8 cellular contexts compared by ENCODE assay signal in the genomic region with DNA sequence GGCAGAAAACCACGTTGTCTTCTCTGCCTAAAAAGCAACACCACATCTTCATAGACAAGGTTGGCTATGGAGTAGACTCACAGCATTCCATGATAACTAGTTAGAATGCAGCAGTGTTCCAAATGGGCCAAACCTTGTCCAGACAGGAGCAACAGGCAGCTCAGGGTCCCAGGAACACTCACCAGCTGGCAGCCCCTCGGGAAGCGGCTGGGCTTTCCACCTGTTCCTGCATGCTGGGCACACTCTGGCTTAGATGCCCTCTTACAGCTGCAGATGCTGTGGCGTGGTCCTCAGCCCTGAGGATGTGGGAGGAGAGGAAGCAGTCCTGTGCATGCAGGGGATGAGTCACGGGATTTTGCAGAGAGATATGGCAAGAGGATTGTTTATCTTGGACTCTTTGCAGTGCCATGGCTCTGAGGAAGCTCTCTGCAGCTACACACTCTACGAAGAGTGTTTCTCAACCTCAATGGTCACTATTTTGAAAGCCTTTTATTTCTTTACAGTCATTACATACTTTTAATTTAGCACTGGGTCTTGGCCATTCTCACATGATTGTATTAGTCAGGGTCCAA. TPM values are rescaled to one million over a fixed set of nuclear protein-coding genes. Genes with fewer than 3 reads are reported as not detected.
A peak's percentile ranks its signal among the peaks of the same experiment; 100 is the strongest.
DNase-seq lines count a peak whose midpoint lies in the region; ATAC-seq and TF ChIP-seq lines count a peak whose summit lies in the region.

No MANE protein-coding gene starts in this region.

- no peak overlapping the region for H3K4me3 Mint-ChIP-seq in neural progenitor cell

- no peak overlapping the region for H3K4me3 ChIP-seq in neural progenitor cell

- no peak overlapping the region for H3K27ac Mint-ChIP-seq in neural progenitor cell

- H3K4me1 ChIP-seq in neural progenitor cell, result peaks cover 5% of the 10 kb centered on the region

- peaks cover 12% of the 10 kb centered on the region for H3K4me1 Mint-ChIP-seq in neural progenitor cell

- H3K27me3 Mint-ChIP-seq in neural progenitor cell (ENCODE audit: insufficient read depth, low read depth), result peaks cover 3% of the 10 kb centered on the region

- TF ChIP-seq CTCF in neural progenitor cell (IDR thresholded peaks at IDR 0.05), result no peak

- H3K27ac ChIP-seq in neural progenitor cell, result no peak overlapping the region

- H3K27me3 ChIP-seq in neural progenitor cell, result no peaks in the 10 kb centered on the region

- H3K9ac ChIP-seq in neural progenitor cell, result no peak overlapping the region

- DNase-seq in DMS79 treated with DMSO at 0.1 percent for 48 hours (lab: John Stamatoyannopoulos, UW), result peak; percentile 84
- peak; percentile 46 for DNase-seq in NCI-H2029 treated with DMSO at 0.1 percent for 48 hours (lab: John Stamatoyannopoulos, UW)
- DNase-seq in astrocyte of the hippocampus (ENCODE audit: low read depth, low spot score), result peak; percentile 93
- DNase-seq in left lobe of liver (ENCODE audit: low spot score), result no peak
- DNase-seq in NCI-H2171 treated with DMSO at 0.1 percent for 48 hours (lab: John Stamatoyannopoulos, UW), result no peak
- DNase-seq in nucleus accumbens (lab: John Stamatoyannopoulos, UW), result no peak
- DNase-seq in neural progenitor cell (ENCODE audit: low spot score), result no peak

- H3F3A ChIP-seq in neural progenitor cell (ENCODE audit: low read depth), result no peaks in the 10 kb centered on the region

- no peaks in the 10 kb centered on the region for H3K36me3 Mint-ChIP-seq in neural progenitor cell

- ATAC-seq in left lobe of liver (peak; percentile 94), HG03280 (IDR thresholded peaks at IDR 0.05; ENCODE audit: unreplicated experiment) (no peak)

- no peaks in the 10 kb centered on the region for H3K9me3 Mint-ChIP-seq in neural progenitor cell

- no peaks in the 10 kb centered on the region for H3K36me3 ChIP-seq in neural progenitor cell

- H3K4me2 ChIP-seq in neural progenitor cell, result no peak overlapping the region

- no peaks in the 10 kb centered on the region for H3K9me3 ChIP-seq in neural progenitor cell (ENCODE audit: low read depth)

- no peaks in the 10 kb centered on the region for H3K79me2 ChIP-seq in neural progenitor cell (ENCODE audit: low read depth)

- H2AFZ ChIP-seq in neural progenitor cell (replicated peaks), result no peak overlapping the region

- H4K20me1 ChIP-seq in neural progenitor cell (ENCODE audit: low read depth), result no peaks in the 10 kb centered on the region

RNA-seq across cellular contexts. Expression of a gene that starts 11.3 kb away (rescaled TPM):
- 1.7 TPM for total RNA-seq in left lobe of liver
- 0.58 and 1.7 TPM in 2 replicates for total RNA-seq in neural progenitor cell (ENCODE audit: low replicate concordance)

Comparison
In these comparisons a context has a peak if more than half of its experiments do, and no peak if none do; other contexts are left out.
1. DNase-seq: peak in DMS79 treated with DMSO at 0.1 percent for 48 hours (single experiment), NCI-H2029 treated with DMSO at 0.1 percent for 48 hours (single experiment) and astrocyte of the hippocampus (single experiment); none in left lobe of liver (single experiment), NCI-H2171 treated with DMSO at 0.1 percent for 48 hours (single experiment), nucleus accumbens (0 of 56) and neural progenitor cell (single experiment).